Comparison of ENCODE assay signal across 13 cellular contexts in genomic region chr13:24215007-24215633, GRCh38. TPM values are rescaled to one million over a fixed set of nuclear protein-coding genes. Genes with fewer than 3 reads are reported as not detected.
DNase-seq lines count a peak whose midpoint lies in the region; ATAC-seq, FAIRE-seq and TF ChIP-seq lines count a peak whose summit lies in the region.
"Had no signal": no experiment of that assay in that cellular context is flagged by ENCODE, and none has a peak within 500 bp of the region (broad histone marks: within the 10 kb centered on the region; RNA-seq: fewer than 3 reads in every experiment).

No MANE protein-coding gene starts in this region.

- peak; percentile 35 for ATAC-seq in activated CD8-positive, alpha-beta T cell treated with anti-CD3 and anti-CD28 coated beads for 36 hours
- ATAC-seq in activated CD8-positive, alpha-beta T cell treated with anti-CD3 and anti-CD28 coated beads, Interleukin-2, amount 10 ng/mL, durations not matched to agents 7 days and 5 days, result no peak
- ATAC-seq in HG02938 (IDR thresholded peaks at IDR 0.05; ENCODE audit: unreplicated experiment) (peak; percentile 43), K562 (no peak), mucosa of descending colon (no peak)
- ATAC-seq: activated T-helper 17 cell treated with anti-CD3 and anti-CD28 coated beads, Interleukin-2, amount 50 U/mL, for 72 hours had no signal

- no peaks in the 10 kb centered on the region for H3K27me3 Mint-ChIP-seq in activated CD8-positive, alpha-beta T cell treated with anti-CD3 and anti-CD28 coated beads for 36 hours
- H3K27me3 Mint-ChIP-seq in activated CD8-positive, alpha-beta T cell treated with anti-CD3 and anti-CD28 coated beads, Interleukin-2, amount 10 ng/mL, durations not matched to agents 7 days and 5 days (ENCODE audit: low read depth), result no peaks in the 10 kb centered on the region

- no peaks in the 10 kb centered on the region for H3K27me3 ChIP-seq in K562 (ENCODE audit: control insufficient read depth in 2 of 2, insufficient read depth in 2 of 2, low read length in 2 of 2)
- H3K27me3 ChIP-seq in thyroid gland, result no peaks in the 10 kb centered on the region
- H3K27me3 ChIP-seq in effector memory CD4-positive, alpha-beta T cell (replicated peaks; ENCODE audit: control insufficient read depth, insufficient read depth, low read length, poor library complexity, severe bottlenecking), result no peaks in the 10 kb centered on the region
- H3K27me3 ChIP-seq: left lung had no signal

- H3K4me1 Mint-ChIP-seq in activated CD8-positive, alpha-beta T cell treated with anti-CD3 and anti-CD28 coated beads for 36 hours (ENCODE audit: low read depth), result peaks cover 34% of the 10 kb centered on the region
- peaks cover 36% of the 10 kb centered on the region for H3K4me1 Mint-ChIP-seq in activated CD8-positive, alpha-beta T cell treated with anti-CD3 and anti-CD28 coated beads, Interleukin-2, amount 10 ng/mL, durations not matched to agents 7 days and 5 days (ENCODE audit: low read depth)

- no peaks in the 10 kb centered on the region for H3K36me3 ChIP-seq in K562 (ENCODE audit: control insufficient read depth, insufficient read depth, low read length)
- H3K36me3 ChIP-seq in thyroid gland, result no peaks in the 10 kb centered on the region
- no peaks in the 10 kb centered on the region for H3K36me3 ChIP-seq in effector memory CD4-positive, alpha-beta T cell (ENCODE audit: control insufficient read depth, insufficient read depth, low read length)
- H3K36me3 ChIP-seq in mucosa of descending colon (ENCODE audit: low read depth), result no peaks in the 10 kb centered on the region
- H3K36me3 ChIP-seq: left lung had no signal

- H3K9me3 ChIP-seq in K562 (replicated peaks; ENCODE audit: control insufficient read depth, insufficient read depth, low read depth, low read length) (no peaks in the 10 kb centered on the region), thyroid gland (no peaks in the 10 kb centered on the region), mucosa of descending colon (no peaks in the 10 kb centered on the region)
- H3K9me3 ChIP-seq in effector memory CD4-positive, alpha-beta T cell (ENCODE audit: control insufficient read depth, low read length), result no peaks in the 10 kb centered on the region
- H3K9me3 ChIP-seq: left lung had no signal

- H3K27ac Mint-ChIP-seq in activated CD8-positive, alpha-beta T cell treated with anti-CD3 and anti-CD28 coated beads for 36 hours, result no peak overlapping the region
- H3K27ac Mint-ChIP-seq in activated CD8-positive, alpha-beta T cell treated with anti-CD3 and anti-CD28 coated beads, Interleukin-2, amount 10 ng/mL, durations not matched to agents 7 days and 5 days, result no peak overlapping the region
- H3K27ac Mint-ChIP-seq: activated T-helper 17 cell treated with anti-CD3 and anti-CD28 coated beads, Interleukin-2, amount 50 U/mL, for 72 hours had no signal

- H2AFZ ChIP-seq in K562 (ENCODE audit: low read depth, low read length), result no peak overlapping the region
- H2AFZ ChIP-seq: PC-9 had no signal

- peaks cover 3% of the 10 kb centered on the region for H3K36me3 Mint-ChIP-seq in activated CD8-positive, alpha-beta T cell treated with anti-CD3 and anti-CD28 coated beads for 36 hours (ENCODE audit: low read depth)
- peaks cover 4% of the 10 kb centered on the region for H3K36me3 Mint-ChIP-seq in activated CD8-positive, alpha-beta T cell treated with anti-CD3 and anti-CD28 coated beads, Interleukin-2, amount 10 ng/mL, durations not matched to agents 7 days and 5 days (ENCODE audit: low read depth)

- no peaks in the 10 kb centered on the region for H4K20me1 ChIP-seq in K562 (replicated peaks; ENCODE audit: control insufficient read depth, insufficient read depth, low read length)

- no peaks in the 10 kb centered on the region for H3K9me3 Mint-ChIP-seq in activated CD8-positive, alpha-beta T cell treated with anti-CD3 and anti-CD28 coated beads for 36 hours
- no peaks in the 10 kb centered on the region for H3K9me3 Mint-ChIP-seq in activated CD8-positive, alpha-beta T cell treated with anti-CD3 and anti-CD28 coated beads, Interleukin-2, amount 10 ng/mL, durations not matched to agents 7 days and 5 days (ENCODE audit: insufficient read depth)
- H3K9me3 Mint-ChIP-seq: activated T-helper 17 cell treated with anti-CD3 and anti-CD28 coated beads, Interleukin-2, amount 50 U/mL, for 72 hours had no signal

- WGBS in K562 (ENCODE audit: insufficient coverage, low coverage, missing lambda C conversion rate), result 4% methylated on average over 5 of the region's 6 CpGs
- WGBS in thyroid gland, 2 donors, result 90 to 94% methylated on average over 6 of the region's 6 CpGs

- TF ChIP-seq RAD21 in K562 (CRISPR knock-in tag; conservative IDR thresholded peaks at IDR 0.05 in 1 of 2, IDR thresholded peaks at IDR 0.05 in 1 of 2), result no peak

- TF ChIP-seq EP300 in K562 (IDR thresholded peaks at IDR 0.05; ENCODE audit: low read length), result no peak

- in situ Hi-C loops in K562 (cut with MboI), result loop anchor here (25.0 kb wide), 1 partner anchor 303 kb away; no protein-coding TSS in a partner anchor

- H3K4me3 Mint-ChIP-seq in activated CD8-positive, alpha-beta T cell treated with anti-CD3 and anti-CD28 coated beads for 36 hours, result no peak overlapping the region
- H3K4me3 Mint-ChIP-seq in activated CD8-positive, alpha-beta T cell treated with anti-CD3 and anti-CD28 coated beads, Interleukin-2, amount 10 ng/mL, durations not matched to agents 7 days and 5 days, result no peak overlapping the region
- H3K4me3 Mint-ChIP-seq: activated T-helper 17 cell treated with anti-CD3 and anti-CD28 coated beads, Interleukin-2, amount 50 U/mL, for 72 hours had no signal

- H3K4me1 ChIP-seq in K562 (replicated peaks in 1 of 2; ENCODE audit: control insufficient read depth in 2 of 2, insufficient read depth in 2 of 2, low read length in 2 of 2) (no peaks in the 10 kb centered on the region), thyroid gland (peaks cover 71 to 81% of the 10 kb centered on the region in 2 donors), mucosa of descending colon (ENCODE audit: low read depth) (peaks cover 15% of the 10 kb centered on the region)
- H3K4me1 ChIP-seq in effector memory CD4-positive, alpha-beta T cell (ENCODE audit: control insufficient read depth, insufficient read depth, low read length, poor library complexity, severe bottlenecking), result peaks cover 3% of the 10 kb centered on the region

- no peak overlapping the region for H3K9ac ChIP-seq in K562 (ENCODE audit: insufficient read depth in 1 of 2, low read depth in 2 of 2, low read length in 2 of 2)

- H3K4me3 ChIP-seq in K562 (no peak overlapping the region), thyroid gland (replicated peaks in 1 of 3) (no peak overlapping the region), mucosa of descending colon (no peak overlapping the region)
- H3K4me3 ChIP-seq in effector memory CD4-positive, alpha-beta T cell (ENCODE audit: insufficient read depth, low read depth, low read length, poor library complexity, severe bottlenecking), result no peak overlapping the region
- H3K4me3 ChIP-seq: left lung, PC-9 had no signal

- no peak for TF ChIP-seq CTCF in activated CD8-positive, alpha-beta T cell treated with anti-CD3 and anti-CD28 coated beads for 36 hours (IDR thresholded peaks at IDR 0.05)
- TF ChIP-seq CTCF in K562 (IDR thresholded peaks at IDR 0.05 in 2 of 3, conservative IDR thresholded peaks at IDR 0.05 in 1 of 3; ENCODE audit: insufficient read depth in 2 of 3, low read depth in 1 of 3, low read length in 3 of 3) (no peak), thyroid gland (IDR thresholded peaks at IDR 0.05) (no peak), mucosa of descending colon (IDR thresholded peaks at IDR 0.05) (no peak)

- H3K9me1 ChIP-seq in K562 (ENCODE audit: control insufficient read depth, insufficient read depth, low read length), result no peaks in the 10 kb centered on the region

- H3K27ac ChIP-seq in K562 (ENCODE audit: extremely low read depth, low read depth, low read length) (no peak overlapping the region), thyroid gland (peak overlapping the region; percentile 65 to 97 (median 90))
- H3K27ac ChIP-seq in effector memory CD4-positive, alpha-beta T cell (ENCODE audit: insufficient read depth, low read length, poor library complexity, severe bottlenecking), result no peak overlapping the region
- H3K27ac ChIP-seq: HL-60, PC-9 had no signal

- TF ChIP-seq POLR2A in K562 (conservative IDR thresholded peaks at IDR 0.05) (no peak), thyroid gland (IDR thresholded peaks at IDR 0.05) (no peak)

- H3K79me2 ChIP-seq in K562 (ENCODE audit: control insufficient read depth, insufficient read depth, low read length), result no peaks in the 10 kb centered on the region

- POLR2A ChIA-PET in activated CD8-positive, alpha-beta T cell treated with anti-CD3 and anti-CD28 coated beads for 36 hours (lab: Charles Lee), result interaction anchor here (0.6 to 1.1 kb wide), 3 partner anchors 10 to 425 kb away, joined by 3 read pairs; no protein-coding TSS in a partner anchor
- POLR2A ChIA-PET in activated CD8-positive, alpha-beta T cell treated with anti-CD3 and anti-CD28 coated beads, Interleukin-2, amount 10 ng/mL, durations not matched to agents 7 days and 5 days (lab: Charles Lee), result no interaction called here
- POLR2A ChIA-PET in K562 (lab: Yijun Ruan, JAX), result no interaction called here

- no peak for FAIRE-seq in K562 (lab: Jason Lieb, UNC)

- no TSS peak for BruUV-seq in K562 (replicated peaks; lab: Mats Ljungman, UMichigan)

- no peak overlapping the region for H3K4me2 ChIP-seq in K562 (ENCODE audit: insufficient read depth, low read length)
- H3K4me2 ChIP-seq: PC-9 had no signal

- CTCF ChIA-PET in activated CD8-positive, alpha-beta T cell treated with anti-CD3 and anti-CD28 coated beads for 36 hours (lab: Charles Lee), result interaction anchor here (1.1 to 6.8 kb wide), 5 partner anchors 12 to 195 kb away, joined by 5 to 58 read pairs (median 6); partner anchors contain the start of gene SPATA13
- CTCF ChIA-PET in activated CD8-positive, alpha-beta T cell treated with anti-CD3 and anti-CD28 coated beads, Interleukin-2, amount 10 ng/mL, durations not matched to agents 7 days and 5 days (lab: Charles Lee), result interaction anchor here (0.9 to 7.0 kb wide), 9 partner anchors 11 to 196 kb away, joined by 3 to 82 read pairs (median 5); partner anchors contain the start of gene SPATA13
- CTCF ChIA-PET in K562 (lab: Yijun Ruan, JAX; ENCODE audit: low intra/inter-chr PET ratio), result no interaction called here

- DNase-seq in activated CD8-positive, alpha-beta T cell treated with anti-CD3 and anti-CD28 coated beads for 36 hours, result no peak
- no peak for DNase-seq in activated CD8-positive, alpha-beta T cell treated with anti-CD3 and anti-CD28 coated beads, Interleukin-2, amount 10 ng/mL, durations not matched to agents 7 days and 5 days
- DNase-seq in K562 (ENCODE audit: extremely low read depth in 1 of 4, low spot score in 3 of 4) (no peak), thyroid gland (no peak), mucosa of descending colon (no peak)
- DNase-seq in effector memory CD4-positive, alpha-beta T cell, result no peak
- DNase-seq in activated CD8-positive, alpha-beta memory T cell treated with anti-CD3 and anti-CD28 coated beads for 24 hours, result no peak
- DNase-seq: left lung, NCI-H1930, PC-9 had no signal

- intact Hi-C loops in activated CD8-positive, alpha-beta T cell treated with anti-CD3 and anti-CD28 coated beads for 36 hours (cut with micrococcal nuclease), result loop anchor here (5.0 kb wide), 1 partner anchor 43 kb away; no protein-coding TSS in a partner anchor
- intact Hi-C loops in K562 (cut with micrococcal nuclease), result no loop called here
- intact Hi-C loops in thyroid gland (cut with DNase I), result loop anchor here (5.0 kb wide), 1 partner anchor 293 kb away; no protein-coding TSS in a partner anchor
- intact Hi-C loops in mucosa of descending colon (cut with DNase I, micrococcal nuclease), result loop anchor here in 1 of 2 donors (10.0 kb wide), 1 partner anchor 170 kb away; no protein-coding TSS in a partner anchor

RNA-seq across cellular contexts. Expression of gene SPATA13, which starts 54.6 kb away (rescaled TPM):
- 10 to 100 TPM; 47.0 to 47.4 TPM for total RNA-seq in activated CD8-positive, alpha-beta T cell treated with anti-CD3 and anti-CD28 coated beads for 36 hours
- total RNA-seq in activated CD8-positive, alpha-beta T cell treated with anti-CD3 and anti-CD28 coated beads, Interleukin-2, amount 10 ng/mL, durations not matched to agents 7 days and 5 days, result 10 to 100 TPM; 57.4 to 63.2 TPM
- 1.9 and 2.0 TPM in 2 replicates for total RNA-seq in K562 (2011; cell fraction: chromatin; rRNA removed; ENCODE audit: low replicate concordance)
- 1.8 TPM in 2 replicates for total RNA-seq in K562 (2011; cell fraction: nucleolus; rRNA removed)
- 0.38 and 0.44 TPM in 2 replicates for total RNA-seq in K562 (2011; cell fraction: nucleoplasm; rRNA removed)
- total RNA-seq in K562 (2014; rRNA removed), result 0.08 and 0.09 TPM in 2 replicates
- total RNA-seq in K562 (2014; rRNA removed; fragmentation: Illumina TruSeq; extraction: Trizol), result 0.03 and 0.29 TPM in 2 replicates
- 0.04 and 0.14 TPM in 2 replicates for total RNA-seq in K562 (2015; rRNA removed; fragmentation: Illumina TruSeq; extraction: Trizol)
- total RNA-seq in K562 (2021), result 0.25 and 0.42 TPM in 2 replicates
- polyA plus RNA-seq in K562 (2011; rRNA removed), result 0.03 and 0.99 TPM in 2 replicates
- polyA plus RNA-seq in K562 (2011; cell fraction: cytosol; rRNA removed), result 0.01 and 0.22 TPM in 2 replicates
- 0.14 and 0.24 TPM in 2 replicates for polyA plus RNA-seq in K562 (2011; cell fraction: nucleus; rRNA removed)
- 0.06 and 0.13 TPM in 2 replicates for polyA plus RNA-seq in K562 (2012)
- polyA plus RNA-seq in K562 (2014; fragmentation: Illumina TruSeq; extraction: Trizol), result 0.19 and 0.21 TPM in 2 replicates
- not detected for polyA plus RNA-seq in K562 (2014; fragmentation: Nextera tagmentation; extraction: Ambion mirVana)
- polyA plus RNA-seq in K562 (2014; rRNA removed), result 0.08 and 0.18 TPM in 2 replicates
- 0.27 and 0.91 TPM in 2 replicates for polyA minus RNA-seq in K562 (2011; rRNA and poly(A)+ RNA removed)
- 0.19 and 1.2 TPM in 2 replicates for polyA minus RNA-seq in K562 (2011; cell fraction: cytosol; rRNA and poly(A)+ RNA removed)
- polyA minus RNA-seq in K562 (2011; cell fraction: nucleus; rRNA and poly(A)+ RNA removed), result 0.67 and 0.78 TPM in 2 replicates
- total RNA-seq in thyroid gland, result 10 to 100 TPM; 43.2 to 95.4 (median 51.1) TPM
- 10 to 100 TPM; 35.2 to 59.5 (median 35.6) TPM for total RNA-seq in mucosa of descending colon

Comparison
In these comparisons a context has a peak if more than half of its experiments do, and no peak if none do; other contexts are left out.
1. ATAC-seq: peak in activated CD8-positive, alpha-beta T cell treated with anti-CD3 and anti-CD28 coated beads for 36 hours (single experiment) and HG02938 (single experiment); none in activated CD8-positive, alpha-beta T cell treated with anti-CD3 and anti-CD28 coated beads, Interleukin-2, amount 10 ng/mL, durations not matched to agents 7 days and 5 days (single experiment), K562 (single experiment) and mucosa of descending colon (single experiment).
2. H3K27ac ChIP-seq: peak in thyroid gland (3 of 3); none in K562 (single experiment) and effector memory CD4-positive, alpha-beta T cell (single experiment).
3. RNA of gene SPATA13, which starts 54.6 kb away (total RNA-seq): 57.4 to 63.2 TPM in activated CD8-positive, alpha-beta T cell treated with anti-CD3 and anti-CD28 coated beads, Interleukin-2, amount 10 ng/mL, durations not matched to agents 7 days and 5 days, 43.2 to 95.4 TPM in thyroid gland, 47.0 to 47.4 TPM in activated CD8-positive, alpha-beta T cell treated with anti-CD3 and anti-CD28 coated beads for 36 hours and 35.2 to 59.5 TPM in mucosa of descending colon; 0.03 to 2.0 TPM in K562; every median in the first group is over 10 times any median in the second.